In the genomic region with DNA sequence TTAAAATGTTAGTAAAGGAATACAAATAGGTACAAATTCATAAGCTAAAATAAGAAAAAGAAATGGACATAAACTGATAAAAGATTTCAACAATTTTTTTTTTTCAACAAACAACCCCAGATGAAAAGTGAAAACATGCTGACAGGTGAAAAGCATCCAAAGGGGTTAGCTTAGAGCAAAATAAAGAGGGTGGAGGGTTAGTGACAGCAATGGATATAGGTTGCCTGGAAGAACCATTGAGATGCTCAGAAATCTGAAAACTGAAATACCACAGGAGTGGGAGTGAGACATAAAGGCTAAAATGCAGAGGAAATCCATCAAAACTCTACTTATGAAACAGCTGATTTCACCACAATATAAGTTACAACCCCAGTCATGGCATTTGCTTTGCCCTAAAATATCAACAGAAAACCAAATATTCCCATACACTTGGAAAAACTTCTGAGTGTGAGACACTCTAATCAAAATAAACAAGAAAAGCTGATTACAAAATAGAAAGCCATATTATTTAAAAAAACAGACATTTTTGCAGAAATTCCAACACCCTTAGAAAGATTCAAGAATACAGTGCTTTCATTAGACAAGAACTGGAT, we compare ENCODE assay signal across 17 cellular contexts.
DNase-seq lines count a peak whose midpoint lies in the region; ATAC-seq lines count a peak whose summit lies in the region.
"Had no signal": no experiment of that assay in that cellular context is flagged by ENCODE, and none has a peak within 500 bp of the region (broad histone marks: within the 10 kb centered on the region; RNA-seq: fewer than 3 reads in every experiment).

No MANE protein-coding gene starts in this region.

- peaks cover 35% of the 10 kb centered on the region for H3K4me1 Mint-ChIP-seq in activated T-cell treated with anti-CD3 and anti-CD28 coated beads, Interleukin-2, amount 50 U/mL, for 72 hours (ENCODE audit: low read depth)
- H3K4me1 Mint-ChIP-seq in T-cell: peaks cover 15 to 30% (median 22%) of the 10 kb centered on the region in 3 donors
- peaks cover 59% of the 10 kb centered on the region for H3K4me1 Mint-ChIP-seq in stimulated activated naive CD8-positive, alpha-beta T cell treated with anti-CD3 and anti-CD28 coated beads, Interleukin-15, Interleukin-2, amounts not matched to agents 100 ng/mL and 50 ng/mL, for 24 hours (ENCODE audit: low read depth)

- H3K27ac Mint-ChIP-seq in activated T-cell treated with anti-CD3 and anti-CD28 coated beads, Interleukin-2, amount 50 U/mL, for 72 hours: peak overlapping the region; percentile 42
- peak overlapping the region; percentile 29 to 46 for H3K27ac Mint-ChIP-seq in T-cell
- peak overlapping the region; percentile 85 for H3K27ac Mint-ChIP-seq in stimulated activated naive CD8-positive, alpha-beta T cell treated with anti-CD3 and anti-CD28 coated beads, Interleukin-15, Interleukin-2, amounts not matched to agents 100 ng/mL and 50 ng/mL, for 24 hours
- H3K27ac Mint-ChIP-seq: CD4-positive, alpha-beta T cell had no signal

- H3K27me3 Mint-ChIP-seq in activated T-cell treated with anti-CD3 and anti-CD28 coated beads, Interleukin-2, amount 50 U/mL, for 72 hours (ENCODE audit: low read depth): no peaks in the 10 kb centered on the region
- no peaks in the 10 kb centered on the region for H3K27me3 Mint-ChIP-seq in T-cell
- H3K27me3 Mint-ChIP-seq in stimulated activated naive CD8-positive, alpha-beta T cell treated with anti-CD3 and anti-CD28 coated beads, Interleukin-15, Interleukin-2, amounts not matched to agents 100 ng/mL and 50 ng/mL, for 24 hours: no peaks in the 10 kb centered on the region
- H3K27me3 Mint-ChIP-seq: CD4-positive, alpha-beta T cell had no signal

- CTCF ChIA-PET in T-cell (lab: Charles Lee): interaction anchor here (0.6 to 1.6 kb wide), 3 partner anchors 158 to 1110 kb away, joined by 3 to 4 read pairs (median 3); no protein-coding TSS in a partner anchor

- peaks cover 5 to 9% of the 10 kb centered on the region in 2 donors for H3K36me3 Mint-ChIP-seq in activated T-cell treated with anti-CD3 and anti-CD28 coated beads, Interleukin-2, amount 50 U/mL, for 72 hours (ENCODE audit: insufficient read depth in 2 of 2)
- peaks cover 4% of the 10 kb centered on the region for H3K36me3 Mint-ChIP-seq in T-cell
- H3K36me3 Mint-ChIP-seq in stimulated activated naive CD8-positive, alpha-beta T cell treated with anti-CD3 and anti-CD28 coated beads, Interleukin-15, Interleukin-2, amounts not matched to agents 100 ng/mL and 50 ng/mL, for 24 hours (ENCODE audit: low read depth): peaks cover 39% of the 10 kb centered on the region

- ATAC-seq in activated T-cell treated with anti-CD3 and anti-CD28 coated beads, Interleukin-2, amount 50 U/mL, for 72 hours (replicated peaks in 1 of 2): no peak
- no peak for ATAC-seq in T-cell (replicated peaks in 1 of 4)
- ATAC-seq: PC-3 had no signal

- H3K4me3 Mint-ChIP-seq in activated T-cell treated with anti-CD3 and anti-CD28 coated beads, Interleukin-2, amount 50 U/mL, for 72 hours: no peak overlapping the region
- H3K4me3 Mint-ChIP-seq in T-cell: no peak overlapping the region
- peak overlapping the region; percentile 4 for H3K4me3 Mint-ChIP-seq in stimulated activated naive CD8-positive, alpha-beta T cell treated with anti-CD3 and anti-CD28 coated beads, Interleukin-15, Interleukin-2, amounts not matched to agents 100 ng/mL and 50 ng/mL, for 24 hours
- H3K4me3 Mint-ChIP-seq: CD4-positive, alpha-beta T cell had no signal

- no peak for DNase-seq in activated T-cell treated with anti-CD3 and anti-CD28 coated beads, Interleukin-2, amount 50 U/mL, for 72 hours
- DNase-seq in activated T-cell treated with anti-CD3 and anti-CD28 coated beads, Interleukin-2, amount 50 U/mL, for 48 hours: no peak
- DNase-seq in T-cell: no peak
- DNase-seq in fibroblast of gingiva (ENCODE audit: low read depth): peak; percentile 67
- DNase-seq in DMS79 (lab: John Stamatoyannopoulos, UW): no peak
- DNase-seq in germinal center (ENCODE audit: low spot score): no peak
- DNase-seq: Calu3; CD4-positive, alpha-beta T cell; DMS79 treated with DMSO at 0.1 percent for 48 hours; MG63; NCI-H1092 treated with DMSO at 0.1 percent for 48 hours; NCI-H1694; NCI-H2107; NCI-H226; NCI-H526 treated with DMSO at 0.1 percent for 48 hours; PC-3 had no signal

- no peaks in the 10 kb centered on the region for H3K9me3 Mint-ChIP-seq in activated T-cell treated with anti-CD3 and anti-CD28 coated beads, Interleukin-2, amount 50 U/mL, for 72 hours
- H3K9me3 Mint-ChIP-seq in T-cell: peaks cover 0 to 25% (median 4%) of the 10 kb centered on the region in 3 donors
- peaks cover 21% of the 10 kb centered on the region for H3K9me3 Mint-ChIP-seq in stimulated activated naive CD8-positive, alpha-beta T cell treated with anti-CD3 and anti-CD28 coated beads, Interleukin-15, Interleukin-2, amounts not matched to agents 100 ng/mL and 50 ng/mL, for 24 hours

- POLR2A ChIA-PET in T-cell (lab: Charles Lee): interaction anchor here (0.5 to 1.0 kb wide), 5 partner anchors 29 to 988 kb away, joined by 3 to 5 read pairs (median 3); no protein-coding TSS in a partner anchor
